In the genomic region with DNA sequence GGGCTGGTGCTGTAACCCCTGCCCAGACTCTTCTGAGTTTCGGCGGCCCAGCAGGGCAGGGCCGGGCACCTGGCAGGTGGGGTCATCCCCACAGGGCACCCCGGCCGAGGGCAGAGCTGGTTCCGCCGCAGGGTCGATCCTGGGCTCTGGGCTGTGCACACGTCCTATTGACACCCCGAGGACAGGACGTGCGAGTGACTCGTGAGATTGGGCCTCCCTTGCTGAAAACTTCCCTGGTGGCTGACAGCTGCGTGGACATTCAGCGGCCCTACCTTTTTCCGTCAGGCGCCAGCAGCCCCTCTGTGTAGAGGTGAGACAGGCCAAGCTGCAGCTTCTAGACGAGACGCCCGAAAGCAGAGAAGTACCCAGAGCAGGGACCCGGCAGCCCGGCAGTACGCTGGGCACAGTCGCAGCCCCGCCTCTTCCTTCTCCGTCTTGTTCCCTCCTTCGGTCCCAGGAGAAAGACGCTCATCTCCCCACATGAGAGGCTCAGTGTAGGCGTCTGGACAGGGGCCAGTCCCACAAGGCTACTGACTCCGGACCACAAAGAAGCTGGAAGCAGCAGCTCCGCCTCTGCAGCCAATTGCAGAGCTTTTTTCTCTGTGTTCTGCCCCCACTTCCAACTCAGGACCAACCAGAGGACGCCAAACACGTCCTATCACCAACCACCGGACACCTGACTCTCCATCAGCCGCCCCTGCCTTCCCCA, we compare ENCODE assay signal across 10 cellular contexts. TPM values are rescaled to one million over a fixed set of nuclear protein-coding genes. Genes with fewer than 3 reads are reported as not detected.
DNase-seq lines count a peak whose midpoint lies in the region; ATAC-seq, FAIRE-seq and TF ChIP-seq lines count a peak whose summit lies in the region.
"Had no signal": no experiment of that assay in that cellular context is flagged by ENCODE, and none has a peak within 500 bp of the region (broad histone marks: within the 10 kb centered on the region; RNA-seq: fewer than 3 reads in every experiment).

LRCOL1 (minus strand) TSS at position 532 of the 709 bp plus-strand sequence. CDS start 4,331 bp downstream, outside the sequence.

- H3K4me3 Mint-ChIP-seq in dendritic cell treated with granulocyte-macrophage colony-stimulating factor and Interleukin-4, amounts not matched to agents 40 ng/mL and 50 ng/mL, for 4 days, result peak within 1 kb of the TSS; percentile 45

- no peak for ATAC-seq in GM21786 (IDR thresholded peaks at IDR 0.05; ENCODE audit: unreplicated experiment)
- ATAC-seq in HG02870 (IDR thresholded peaks at IDR 0.05; ENCODE audit: unreplicated experiment), result no peak

- peak within 1 kb of the TSS; percentile 13 for H3K4me3 ChIP-seq in AG09309 (ENCODE audit: control insufficient read depth, low read depth, low read length)
- H3K4me3 ChIP-seq in muscle layer of duodenum (ENCODE audit: low read depth in 1 of 2, low read length in 2 of 2), result peak within 1 kb of the TSS; percentile 21 to 30
- H3K4me3 ChIP-seq in WERI-Rb-1 (ENCODE audit: low read depth, low read length), result no peak within 1 kb of the TSS

- TF ChIP-seq CTCF in AG09309 (IDR thresholded peaks at IDR 0.05; ENCODE audit: control insufficient read depth, insufficient read depth, low read depth, low read length, missing control alignments), result no peak
- no peak for TF ChIP-seq CTCF in WERI-Rb-1 (IDR thresholded peaks at IDR 0.05; ENCODE audit: low read depth, low read length)

- H3K27me3 ChIP-seq in muscle layer of duodenum (ENCODE audit: low read depth, low read length) (peaks cover 2% of the 10 kb centered on the region), WERI-Rb-1 (ENCODE audit: insufficient read depth, low read depth, severe bottlenecking) (peaks cover 2% of the 10 kb centered on the region)

- DNase-seq in AG09309 (ENCODE audit: low read depth), result peak; percentile 39
- peak; percentile 19 for DNase-seq in HT1080 (ENCODE audit: low read depth)
- no peak for DNase-seq in WERI-Rb-1
- no peak for DNase-seq in H54 (ENCODE audit: insufficient read length, low spot score)
- DNase-seq: head of caudate nucleus, NCI-H2029 had no signal

- FAIRE-seq in H54 (lab: Jason Lieb, UNC), result no peak

- H3K27ac Mint-ChIP-seq in dendritic cell treated with granulocyte-macrophage colony-stimulating factor and Interleukin-4, amounts not matched to agents 40 ng/mL and 50 ng/mL, for 4 days, result no peak within 1 kb of the TSS

- H3K27me3 Mint-ChIP-seq in dendritic cell treated with granulocyte-macrophage colony-stimulating factor and Interleukin-4, amounts not matched to agents 40 ng/mL and 50 ng/mL, for 4 days, result peaks cover 89% of the 10 kb centered on the region

- no peak within 1 kb of the TSS for H3K27ac ChIP-seq in muscle layer of duodenum (ENCODE audit: low read length)
- H3K27ac ChIP-seq in WERI-Rb-1, result no peak within 1 kb of the TSS

- H3K9me3 ChIP-seq in muscle layer of duodenum (ENCODE audit: control insufficient read depth in 1 of 2, low read length in 2 of 2) (peaks cover 0 to 7% of the 10 kb centered on the region in 2 donors), WERI-Rb-1 (ENCODE audit: severe bottlenecking) (peaks cover 9% of the 10 kb centered on the region)

- H3K4me1 Mint-ChIP-seq in dendritic cell treated with granulocyte-macrophage colony-stimulating factor and Interleukin-4, amounts not matched to agents 40 ng/mL and 50 ng/mL, for 4 days (ENCODE audit: low read depth), result peaks cover 15% of the 10 kb centered on the region

- H3K9me3 Mint-ChIP-seq in dendritic cell treated with granulocyte-macrophage colony-stimulating factor and Interleukin-4, amounts not matched to agents 40 ng/mL and 50 ng/mL, for 4 days, result no peaks in the 10 kb centered on the region

- H3K36me3 Mint-ChIP-seq in dendritic cell treated with granulocyte-macrophage colony-stimulating factor and Interleukin-4, amounts not matched to agents 40 ng/mL and 50 ng/mL, for 4 days (ENCODE audit: low read depth), result no peaks in the 10 kb centered on the region

- intact Hi-C loops in dendritic cell treated with granulocyte-macrophage colony-stimulating factor and Interleukin-4, amounts not matched to agents 40 ng/mL and 50 ng/mL, for 4 days (cut with micrococcal nuclease), result loop anchor here (5.0 kb wide), 1 partner anchor 458 kb away; no protein-coding TSS in a partner anchor

- H3K4me1 ChIP-seq in muscle layer of duodenum (ENCODE audit: control insufficient read depth in 1 of 2, insufficient read depth in 2 of 2, low read length in 2 of 2), result peaks cover 0 to 6% of the 10 kb centered on the region in 2 donors

- no peak for TF ChIP-seq POLR2A in H54 (IDR thresholded peaks at IDR 0.05; ENCODE audit: low read depth, low read length)

- H3K36me3 ChIP-seq in muscle layer of duodenum (ENCODE audit: control insufficient read depth in 1 of 2, insufficient read depth in 2 of 2, low read length in 2 of 2), result no peaks in the 10 kb centered on the region
- no peaks in the 10 kb centered on the region for H3K36me3 ChIP-seq in WERI-Rb-1

RNA-seq across cellular contexts. Expression of gene LRCOL1, which starts in this region (rescaled TPM):
- not detected in 2 replicates for total RNA-seq in HT1080 (2014; rRNA removed; shearing (Covaris generic))
- not detected in 2 replicates for polyA plus RNA-seq in HT1080 (2015; cell fraction: cytosol; rRNA removed)
- not detected in 2 replicates for polyA plus RNA-seq in HT1080 (2015; cell fraction: nucleus; rRNA removed)

Comparison
In these comparisons a context has a peak if more than half of its experiments do, and no peak if none do; other contexts are left out.
1. Peak in DNase-seq in HT1080; RNA of the gene not detected or under 1 TPM.